In genomic region chr2:96924775-96925747, GRCh38 we compare ENCODE assay signal across 1 cellular context.
TF ChIP-seq lines count a peak whose summit lies in the region.

No MANE protein-coding gene starts in this region.

TF ChIP-seq in GM12878, 131 proteins besides CTCF, POLR2A, EP300 and RAD21:
- TF ChIP-seq REST (IDR thresholded peaks at IDR 0.05; ENCODE audit: low read depth, low read length) (no peak), ZBED1 (IDR thresholded peaks at IDR 0.05; ENCODE audit: borderline replicate concordance) (no peak), ZNF24 (IDR thresholded peaks at IDR 0.05) (no peak), NR2F1 (conservative IDR thresholded peaks at IDR 0.05) (no peak), SUPT20H (IDR thresholded peaks at IDR 0.05; ENCODE audit: borderline replicate concordance, control insufficient read depth, low read depth, low read length) (no peak), GATAD2B (conservative IDR thresholded peaks at IDR 0.05; ENCODE audit: low read depth) (no peak), IKZF2 (IDR thresholded peaks at IDR 0.05) (no peak), ZBTB40 (IDR thresholded peaks at IDR 0.05; ENCODE audit: borderline replicate concordance) (no peak), RFX5 (IDR thresholded peaks at IDR 0.05; ENCODE audit: low read depth, low read length) (no peak), ETV6 (conservative IDR thresholded peaks at IDR 0.05 in 1 of 2, IDR thresholded peaks at IDR 0.05 in 1 of 2; ENCODE audit: borderline replicate concordance in 1 of 2, low read depth in 1 of 2) (no peak), POLR2AphosphoS5 (IDR thresholded peaks at IDR 0.05; ENCODE audit: low read length) (no peak), ESRRA (IDR thresholded peaks at IDR 0.05; ENCODE audit: low read length) (no peak), TBL1XR1 (IDR thresholded peaks at IDR 0.05; ENCODE audit: low read depth, low read length) (no peak)
